In genomic region chr9:72497476-72498065, GRCh38 we compare ENCODE assay signal across 16 cellular contexts. TPM values are rescaled to one million over a fixed set of nuclear protein-coding genes. Genes with fewer than 3 reads are reported as not detected.
"Had no signal": no experiment of that assay in that cellular context is flagged by ENCODE, and none has a peak within 500 bp of the region (broad histone marks: within the 10 kb centered on the region; RNA-seq: fewer than 3 reads in every experiment).

No MANE protein-coding gene starts in this region.

- H3K36me3 Mint-ChIP-seq: activated naive CD4-positive, alpha-beta T cell treated with anti-CD3 and anti-CD28 coated beads, Interleukin-2, amount 50 U/mL, for 72 hours; naive thymus-derived CD8-positive, alpha-beta T cell; type B pancreatic cell had no signal

- H3K4me3 Mint-ChIP-seq: activated T-cell treated with anti-CD3 and anti-CD28 coated beads, Interleukin-2, amount 50 U/mL, for 24 hours; naive thymus-derived CD8-positive, alpha-beta T cell; type B pancreatic cell had no signal

- H3K9me3 Mint-ChIP-seq: activated T-cell treated with anti-CD3 and anti-CD28 coated beads, Interleukin-2, amount 50 U/mL, for 24 hours; naive thymus-derived CD8-positive, alpha-beta T cell; type B pancreatic cell had no signal

- DNase-seq: activated effector memory CD4-positive, alpha-beta T cell treated with anti-CD3 and anti-CD28 coated beads, Interleukin-2, amount 50 U/mL, for 16 hours; activated T-cell treated with anti-CD3 and anti-CD28 coated beads, Interleukin-2, amount 50 U/mL, for 24 hours; amygdala; mammary epithelial cell; mucosa of descending colon; naive thymus-derived CD8-positive, alpha-beta T cell; occipital lobe; stimulated activated CD4-positive, alpha-beta T cell treated with anti-CD3 and anti-CD28 coated beads, Interleukin-12 subunit alpha, Interleukin-12 subunit beta, amount 100 ng/mL, for 4 hours; stimulated activated CD4-positive, alpha-beta T cell treated with anti-CD3 and anti-CD28 coated beads, Interleukin-2, amount 100 ng/mL, for 48 hours; stimulated activated naive CD4-positive, alpha-beta T cell treated with Interleukin-2 at 50 U/mL for 16 hours; T-helper 2 cell had no signal

- H3K27me3 Mint-ChIP-seq: activated T-cell treated with anti-CD3 and anti-CD28 coated beads, Interleukin-2, amount 50 U/mL, for 24 hours; type B pancreatic cell had no signal

- H3K27ac Mint-ChIP-seq: activated naive CD4-positive, alpha-beta T cell treated with anti-CD3 and anti-CD28 coated beads, Interleukin-2, amount 50 U/mL, for 72 hours; activated T-cell treated with anti-CD3 and anti-CD28 coated beads, Interleukin-2, amount 50 U/mL, for 24 hours; naive thymus-derived CD8-positive, alpha-beta T cell; type B pancreatic cell had no signal

- H3K9me3 ChIP-seq: mucosa of descending colon had no signal

- ATAC-seq: activated naive CD4-positive, alpha-beta T cell treated with anti-CD3 and anti-CD28 coated beads, Interleukin-2, amount 50 U/mL, for 72 hours; left lobe of liver; mucosa of descending colon; naive thymus-derived CD8-positive, alpha-beta T cell had no signal

- FAIRE-seq: TTC549 had no signal

- H3K4me3 ChIP-seq: mucosa of descending colon had no signal

RNA-seq across cellular contexts. Expression of gene TMC1, which starts 23.8 kb away (rescaled TPM):
- total RNA-seq: activated naive CD4-positive, alpha-beta T cell treated with anti-CD3 and anti-CD28 coated beads, Interleukin-2, amount 50 U/mL, for 72 hours; chondrocyte; mammary epithelial cell; naive thymus-derived CD8-positive, alpha-beta T cell had no signal
- polyA plus RNA-seq: naive thymus-derived CD8-positive, alpha-beta T cell had no signal
